Comparison of ENCODE assay signal across 1 cellular context in genomic region chr12:3872800-3873636, GRCh38.
TF ChIP-seq lines count a peak whose summit lies in the region.

PARP11 (minus strand) TSS chr12:3873399; CDS start chr12:3873229, 170 bp downstream.

TF ChIP-seq in GM12878, 131 proteins besides CTCF, POLR2A, EP300 and RAD21 (continued from another document and continues in another):
- TF ChIP-seq, protein P1, sequence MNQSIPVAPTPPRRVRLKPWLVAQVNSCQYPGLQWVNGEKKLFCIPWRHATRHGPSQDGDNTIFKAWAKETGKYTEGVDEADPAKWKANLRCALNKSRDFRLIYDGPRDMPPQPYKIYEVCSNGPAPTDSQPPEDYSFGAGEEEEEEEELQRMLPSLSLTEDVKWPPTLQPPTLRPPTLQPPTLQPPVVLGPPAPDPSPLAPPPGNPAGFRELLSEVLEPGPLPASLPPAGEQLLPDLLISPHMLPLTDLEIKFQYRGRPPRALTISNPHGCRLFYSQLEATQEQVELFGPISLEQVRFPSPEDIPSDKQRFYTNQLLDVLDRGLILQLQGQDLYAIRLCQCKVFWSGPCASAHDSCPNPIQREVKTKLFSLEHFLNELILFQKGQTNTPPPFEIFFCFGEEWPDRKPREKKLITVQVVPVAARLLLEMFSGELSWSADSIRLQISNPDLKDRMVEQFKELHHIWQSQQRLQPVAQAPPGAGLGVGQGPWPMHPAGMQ (IDR thresholded peaks at IDR 0.05; ENCODE audit: borderline replicate concordance): no peak
- TF ChIP-seq NFIC (IDR thresholded peaks at IDR 0.05; ENCODE audit: low read depth, low read length): no peak
- TF ChIP-seq HDAC2 (IDR thresholded peaks at IDR 0.05): no peak
- no peak for TF ChIP-seq KDM1A (IDR thresholded peaks at IDR 0.05; ENCODE audit: borderline replicate concordance)
- TF ChIP-seq MEF2A (IDR thresholded peaks at IDR 0.05; ENCODE audit: insufficient read depth, low read depth, low read length): no peak
- no peak for TF ChIP-seq STAT1 (conservative IDR thresholded peaks at IDR 0.05)
- TF ChIP-seq EGR1 (IDR thresholded peaks at IDR 0.05; ENCODE audit: borderline replicate concordance in 1 of 2, low read depth in 2 of 2, low read length in 2 of 2): peak in 1 of 2 experiments; percentile 52; a peak in 1 of 3 replicates
- TF ChIP-seq BCLAF1 (IDR thresholded peaks at IDR 0.05): no peak
- TF ChIP-seq NR2C2 (IDR thresholded peaks at IDR 0.05; ENCODE audit: borderline replicate concordance, control insufficient read depth, insufficient read length, low read depth): no peak
- no peak for TF ChIP-seq NR2F1 (conservative IDR thresholded peaks at IDR 0.05)
- TF ChIP-seq YBX1 (IDR thresholded peaks at IDR 0.05): no peak
- 0 out of 2 replicates have a peak, but pooled peaks have one; percentile 37 for TF ChIP-seq PML (IDR thresholded peaks at IDR 0.05; ENCODE audit: low read length)
- peak in 1 of 2 experiments; percentile 20; a peak in 1 of 4 replicates for TF ChIP-seq IKZF2 (IDR thresholded peaks at IDR 0.05)
- no peak for TF ChIP-seq TCF7 (IDR thresholded peaks at IDR 0.05; ENCODE audit: borderline replicate concordance)
- TF ChIP-seq GABPA (IDR thresholded peaks at IDR 0.05; ENCODE audit: low read depth): peak; percentile 85
- TF ChIP-seq, protein P2, sequence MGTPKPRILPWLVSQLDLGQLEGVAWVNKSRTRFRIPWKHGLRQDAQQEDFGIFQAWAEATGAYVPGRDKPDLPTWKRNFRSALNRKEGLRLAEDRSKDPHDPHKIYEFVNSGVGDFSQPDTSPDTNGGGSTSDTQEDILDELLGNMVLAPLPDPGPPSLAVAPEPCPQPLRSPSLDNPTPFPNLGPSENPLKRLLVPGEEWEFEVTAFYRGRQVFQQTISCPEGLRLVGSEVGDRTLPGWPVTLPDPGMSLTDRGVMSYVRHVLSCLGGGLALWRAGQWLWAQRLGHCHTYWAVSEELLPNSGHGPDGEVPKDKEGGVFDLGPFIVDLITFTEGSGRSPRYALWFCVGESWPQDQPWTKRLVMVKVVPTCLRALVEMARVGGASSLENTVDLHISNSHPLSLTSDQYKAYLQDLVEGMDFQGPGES (IDR thresholded peaks at IDR 0.05): no peak
- TF ChIP-seq ZNF207 (IDR thresholded peaks at IDR 0.05; ENCODE audit: borderline replicate concordance): no peak
- no peak for TF ChIP-seq SUZ12 (IDR thresholded peaks at IDR 0.05; ENCODE audit: unreplicated experiment)
- TF ChIP-seq SP1 (IDR thresholded peaks at IDR 0.05; ENCODE audit: low read depth, low read length): peak; percentile 77
- no peak for TF ChIP-seq SIN3A (IDR thresholded peaks at IDR 0.05; ENCODE audit: low read depth, low read length)
- TF ChIP-seq KLF5 (IDR thresholded peaks at IDR 0.05; ENCODE audit: partially characterized antibody): no peak
- TF ChIP-seq, protein P3, sequence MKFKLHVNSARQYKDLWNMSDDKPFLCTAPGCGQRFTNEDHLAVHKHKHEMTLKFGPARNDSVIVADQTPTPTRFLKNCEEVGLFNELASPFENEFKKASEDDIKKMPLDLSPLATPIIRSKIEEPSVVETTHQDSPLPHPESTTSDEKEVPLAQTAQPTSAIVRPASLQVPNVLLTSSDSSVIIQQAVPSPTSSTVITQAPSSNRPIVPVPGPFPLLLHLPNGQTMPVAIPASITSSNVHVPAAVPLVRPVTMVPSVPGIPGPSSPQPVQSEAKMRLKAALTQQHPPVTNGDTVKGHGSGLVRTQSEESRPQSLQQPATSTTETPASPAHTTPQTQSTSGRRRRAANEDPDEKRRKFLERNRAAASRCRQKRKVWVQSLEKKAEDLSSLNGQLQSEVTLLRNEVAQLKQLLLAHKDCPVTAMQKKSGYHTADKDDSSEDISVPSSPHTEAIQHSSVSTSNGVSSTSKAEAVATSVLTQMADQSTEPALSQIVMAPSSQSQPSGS (IDR thresholded peaks at IDR 0.05; ENCODE audit: low read length): no peak
- TF ChIP-seq MYC (IDR thresholded peaks at IDR 0.05; ENCODE audit: insufficient read depth, insufficient read length, insufficient replicate concordance, low read length, severe bottlenecking): no peak
- no peak for TF ChIP-seq MYB (IDR thresholded peaks at IDR 0.05; ENCODE audit: borderline replicate concordance, low read depth, low read length)
- TF ChIP-seq SIX5 (IDR thresholded peaks at IDR 0.05; ENCODE audit: low read depth, low read length, severe bottlenecking): no peak
- TF ChIP-seq PAX5 (IDR thresholded peaks at IDR 0.05; ENCODE audit: borderline replicate concordance, low read depth, low read length): 0 out of 2 replicates have a peak, but pooled peaks have one; percentile 28
- no peak for TF ChIP-seq JUNB (IDR thresholded peaks at IDR 0.05)
- no peak for TF ChIP-seq SKIL (IDR thresholded peaks at IDR 0.05; ENCODE audit: low read depth, poor library complexity, severe bottlenecking)
- no peak for TF ChIP-seq SREBF1 (IDR thresholded peaks at IDR 0.05; ENCODE audit: low read length)
- TF ChIP-seq POLR2AphosphoS2 (IDR thresholded peaks at IDR 0.05; ENCODE audit: low read depth, low read length): no peak; the same call in 1 of the 2 replicates
- TF ChIP-seq LARP7 (IDR thresholded peaks at IDR 0.05): no peak
- TF ChIP-seq FOXM1 (IDR thresholded peaks at IDR 0.05; ENCODE audit: low read depth, low read length): no peak
- TF ChIP-seq WRNIP1 (IDR thresholded peaks at IDR 0.05; ENCODE audit: borderline replicate concordance, low read depth, low read length): no peak
- TF ChIP-seq, protein P4, sequence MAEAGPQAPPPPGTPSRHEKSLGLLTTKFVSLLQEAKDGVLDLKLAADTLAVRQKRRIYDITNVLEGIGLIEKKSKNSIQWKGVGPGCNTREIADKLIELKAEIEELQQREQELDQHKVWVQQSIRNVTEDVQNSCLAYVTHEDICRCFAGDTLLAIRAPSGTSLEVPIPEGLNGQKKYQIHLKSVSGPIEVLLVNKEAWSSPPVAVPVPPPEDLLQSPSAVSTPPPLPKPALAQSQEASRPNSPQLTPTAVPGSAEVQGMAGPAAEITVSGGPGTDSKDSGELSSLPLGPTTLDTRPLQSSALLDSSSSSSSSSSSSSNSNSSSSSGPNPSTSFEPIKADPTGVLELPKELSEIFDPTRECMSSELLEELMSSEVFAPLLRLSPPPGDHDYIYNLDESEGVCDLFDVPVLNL (IDR thresholded peaks at IDR 0.05; ENCODE audit: low read depth, low read length): no peak
- peak; percentile 61; the same call in 1 of the 2 replicates for TF ChIP-seq SPI1 (IDR thresholded peaks at IDR 0.05; ENCODE audit: borderline replicate concordance, insufficient read depth, low read depth, low read length)
- TF ChIP-seq NRF1 (conservative IDR thresholded peaks at IDR 0.05; ENCODE audit: low read depth, low read length): no peak
- peak; percentile 78 for TF ChIP-seq CREB1 (IDR thresholded peaks at IDR 0.05; ENCODE audit: low read depth)
- TF ChIP-seq SMAD1 (IDR thresholded peaks at IDR 0.05; ENCODE audit: low read depth, partially characterized antibody): no peak
- TF ChIP-seq, protein P5, sequence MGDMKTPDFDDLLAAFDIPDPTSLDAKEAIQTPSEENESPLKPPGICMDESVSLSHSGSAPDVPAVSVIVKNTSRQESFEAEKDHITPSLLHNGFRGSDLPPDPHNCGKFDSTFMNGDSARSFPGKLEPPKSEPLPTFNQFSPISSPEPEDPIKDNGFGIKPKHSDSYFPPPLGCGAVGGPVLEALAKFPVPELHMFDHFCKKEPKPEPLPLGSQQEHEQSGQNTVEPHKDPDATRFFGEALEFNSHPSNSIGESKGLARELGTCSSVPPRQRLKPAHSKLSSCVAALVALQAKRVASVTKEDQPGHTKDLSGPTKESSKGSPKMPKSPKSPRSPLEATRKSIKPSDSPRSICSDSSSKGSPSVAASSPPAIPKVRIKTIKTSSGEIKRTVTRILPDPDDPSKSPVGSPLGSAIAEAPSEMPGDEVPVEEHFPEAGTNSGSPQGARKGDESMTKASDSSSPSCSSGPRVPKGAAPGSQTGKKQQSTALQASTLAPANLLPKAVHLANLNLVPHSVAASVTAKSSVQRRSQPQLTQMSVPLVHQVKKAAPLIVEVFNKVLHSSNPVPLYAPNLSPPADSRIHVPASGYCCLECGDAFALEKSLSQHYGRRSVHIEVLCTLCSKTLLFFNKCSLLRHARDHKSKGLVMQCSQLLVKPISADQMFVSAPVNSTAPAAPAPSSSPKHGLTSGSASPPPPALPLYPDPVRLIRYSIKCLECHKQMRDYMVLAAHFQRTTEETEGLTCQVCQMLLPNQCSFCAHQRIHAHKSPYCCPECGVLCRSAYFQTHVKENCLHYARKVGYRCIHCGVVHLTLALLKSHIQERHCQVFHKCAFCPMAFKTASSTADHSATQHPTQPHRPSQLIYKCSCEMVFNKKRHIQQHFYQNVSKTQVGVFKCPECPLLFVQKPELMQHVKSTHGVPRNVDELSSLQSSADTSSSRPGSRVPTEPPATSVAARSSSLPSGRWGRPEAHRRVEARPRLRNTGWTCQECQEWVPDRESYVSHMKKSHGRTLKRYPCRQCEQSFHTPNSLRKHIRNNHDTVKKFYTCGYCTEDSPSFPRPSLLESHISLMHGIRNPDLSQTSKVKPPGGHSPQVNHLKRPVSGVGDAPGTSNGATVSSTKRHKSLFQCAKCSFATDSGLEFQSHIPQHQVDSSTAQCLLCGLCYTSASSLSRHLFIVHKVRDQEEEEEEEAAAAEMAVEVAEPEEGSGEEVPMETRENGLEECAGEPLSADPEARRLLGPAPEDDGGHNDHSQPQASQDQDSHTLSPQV (IDR thresholded peaks at IDR 0.05): no peak
- TF ChIP-seq FOXK2 (IDR thresholded peaks at IDR 0.05): no peak
- no peak for TF ChIP-seq EZH2 (IDR thresholded peaks at IDR 0.05; ENCODE audit: borderline replicate concordance, control insufficient read depth, low read depth, low read length)
- TF ChIP-seq, protein P6, sequence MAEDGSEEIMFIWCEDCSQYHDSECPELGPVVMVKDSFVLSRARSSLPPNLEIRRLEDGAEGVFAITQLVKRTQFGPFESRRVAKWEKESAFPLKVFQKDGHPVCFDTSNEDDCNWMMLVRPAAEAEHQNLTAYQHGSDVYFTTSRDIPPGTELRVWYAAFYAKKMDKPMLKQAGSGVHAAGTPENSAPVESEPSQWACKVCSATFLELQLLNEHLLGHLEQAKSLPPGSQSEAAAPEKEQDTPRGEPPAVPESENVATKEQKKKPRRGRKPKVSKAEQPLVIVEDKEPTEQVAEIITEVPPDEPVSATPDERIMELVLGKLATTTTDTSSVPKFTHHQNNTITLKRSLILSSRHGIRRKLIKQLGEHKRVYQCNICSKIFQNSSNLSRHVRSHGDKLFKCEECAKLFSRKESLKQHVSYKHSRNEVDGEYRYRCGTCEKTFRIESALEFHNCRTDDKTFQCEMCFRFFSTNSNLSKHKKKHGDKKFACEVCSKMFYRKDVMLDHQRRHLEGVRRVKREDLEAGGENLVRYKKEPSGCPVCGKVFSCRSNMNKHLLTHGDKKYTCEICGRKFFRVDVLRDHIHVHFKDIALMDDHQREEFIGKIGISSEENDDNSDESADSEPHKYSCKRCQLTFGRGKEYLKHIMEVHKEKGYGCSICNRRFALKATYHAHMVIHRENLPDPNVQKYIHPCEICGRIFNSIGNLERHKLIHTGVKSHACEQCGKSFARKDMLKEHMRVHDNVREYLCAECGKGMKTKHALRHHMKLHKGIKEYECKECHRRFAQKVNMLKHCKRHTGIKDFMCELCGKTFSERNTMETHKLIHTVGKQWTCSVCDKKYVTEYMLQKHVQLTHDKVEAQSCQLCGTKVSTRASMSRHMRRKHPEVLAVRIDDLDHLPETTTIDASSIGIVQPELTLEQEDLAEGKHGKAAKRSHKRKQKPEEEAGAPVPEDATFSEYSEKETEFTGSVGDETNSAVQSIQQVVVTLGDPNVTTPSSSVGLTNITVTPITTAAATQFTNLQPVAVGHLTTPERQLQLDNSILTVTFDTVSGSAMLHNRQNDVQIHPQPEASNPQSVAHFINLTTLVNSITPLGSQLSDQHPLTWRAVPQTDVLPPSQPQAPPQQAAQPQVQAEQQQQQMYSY (CRISPR knock-in tag; IDR thresholded peaks at IDR 0.05): no peak
- TF ChIP-seq ZNF384 (IDR thresholded peaks at IDR 0.05; ENCODE audit: borderline replicate concordance, low read depth, low read length): no peak
- TF ChIP-seq, protein P7, sequence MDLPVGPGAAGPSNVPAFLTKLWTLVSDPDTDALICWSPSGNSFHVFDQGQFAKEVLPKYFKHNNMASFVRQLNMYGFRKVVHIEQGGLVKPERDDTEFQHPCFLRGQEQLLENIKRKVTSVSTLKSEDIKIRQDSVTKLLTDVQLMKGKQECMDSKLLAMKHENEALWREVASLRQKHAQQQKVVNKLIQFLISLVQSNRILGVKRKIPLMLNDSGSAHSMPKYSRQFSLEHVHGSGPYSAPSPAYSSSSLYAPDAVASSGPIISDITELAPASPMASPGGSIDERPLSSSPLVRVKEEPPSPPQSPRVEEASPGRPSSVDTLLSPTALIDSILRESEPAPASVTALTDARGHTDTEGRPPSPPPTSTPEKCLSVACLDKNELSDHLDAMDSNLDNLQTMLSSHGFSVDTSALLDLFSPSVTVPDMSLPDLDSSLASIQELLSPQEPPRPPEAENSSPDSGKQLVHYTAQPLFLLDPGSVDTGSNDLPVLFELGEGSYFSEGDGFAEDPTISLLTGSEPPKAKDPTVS (IDR thresholded peaks at IDR 0.05; ENCODE audit: low read depth, low read length): no peak
